18 cellular contexts compared by ENCODE assay signal in genomic region chr14:22113401-22113800, GRCh38.
DNase-seq lines count a peak whose midpoint lies in the region; ATAC-seq and TF ChIP-seq lines count a peak whose summit lies in the region.
"Had no signal": no experiment of that assay in that cellular context is flagged by ENCODE, and none has a peak within 500 bp of the region (broad histone marks: within the 10 kb centered on the region; RNA-seq: fewer than 3 reads in every experiment).

No MANE protein-coding gene starts in this region.

- peak overlapping the region; percentile 71 for H3K4me3 Mint-ChIP-seq in activated CD4-positive, alpha-beta T cell treated with anti-CD3 and anti-CD28 coated beads for 36 hours

- H3K36me3 ChIP-seq in breast epithelium: no peaks in the 10 kb centered on the region
- H3K36me3 ChIP-seq: lower lobe of right lung, SJCRH30, uterus had no signal

- peaks cover 14% of the 10 kb centered on the region for H3K4me1 Mint-ChIP-seq in activated CD4-positive, alpha-beta T cell treated with anti-CD3 and anti-CD28 coated beads for 36 hours

- CTCF ChIA-PET in activated CD4-positive, alpha-beta T cell treated with anti-CD3 and anti-CD28 coated beads for 36 hours (lab: Charles Lee): interaction anchor here (0.7 to 2.5 kb wide), 8 partner anchors 18 to 773 kb away, joined by 3 to 9 read pairs (median 4); no protein-coding TSS in a partner anchor

- intact Hi-C loops in activated CD4-positive, alpha-beta T cell treated with anti-CD3 and anti-CD28 coated beads for 36 hours (cut with DNase I, micrococcal nuclease): loop anchor here in 1 of 2 experiments (10.0 kb wide), 1 partner anchor 391 kb away; no protein-coding TSS in a partner anchor
- intact Hi-C loops in breast epithelium (cut with DNase I; ENCODE audit: low total_unique reads): no loop called here

- H3K4me1 ChIP-seq in breast epithelium: no peaks in the 10 kb centered on the region
- H3K4me1 ChIP-seq: lower lobe of right lung, psoas muscle, SJCRH30, uterus had no signal

- peak overlapping the region; percentile 47 for H3K27ac Mint-ChIP-seq in activated CD4-positive, alpha-beta T cell treated with anti-CD3 and anti-CD28 coated beads for 36 hours
- H3K27ac Mint-ChIP-seq in activated naive CD4-positive, alpha-beta T cell treated with anti-CD3 and anti-CD28 coated beads, Interleukin-2, amount 50 U/mL, for 72 hours: peak overlapping the region; percentile 44 to 69

- TF ChIP-seq CTCF in breast epithelium (IDR thresholded peaks at IDR 0.05): no peak

- POLR2A ChIA-PET in activated CD4-positive, alpha-beta T cell treated with anti-CD3 and anti-CD28 coated beads for 36 hours (lab: Charles Lee): no interaction called here

- H3K4me3 ChIP-seq in breast epithelium: no peak overlapping the region
- H3K4me3 ChIP-seq: hepatocyte, lower lobe of right lung, psoas muscle, SJCRH30, skin epidermis, uterus had no signal

- ATAC-seq in activated CD4-positive, alpha-beta T cell treated with anti-CD3 and anti-CD28 coated beads for 36 hours: peak; percentile 57
- ATAC-seq in activated naive CD4-positive, alpha-beta T cell treated with anti-CD3 and anti-CD28 coated beads, Interleukin-2, amount 50 U/mL, for 72 hours: peak in 1 of 2 donors; percentile 48
- ATAC-seq in GM18520 (IDR thresholded peaks at IDR 0.05; ENCODE audit: unreplicated experiment): no peak
- ATAC-seq: HCT116, lower lobe of right lung, psoas muscle had no signal

- no peaks in the 10 kb centered on the region for H3K9me3 ChIP-seq in breast epithelium
- H3K9me3 ChIP-seq: lower lobe of right lung, psoas muscle, SJCRH30, uterus had no signal

- H3K27me3 ChIP-seq in breast epithelium: no peaks in the 10 kb centered on the region
- H3K27me3 ChIP-seq: SJCRH30, uterus had no signal

- TF ChIP-seq POLR2A in breast epithelium (IDR thresholded peaks at IDR 0.05): no peak

- H3K36me3 Mint-ChIP-seq in activated CD4-positive, alpha-beta T cell treated with anti-CD3 and anti-CD28 coated beads for 36 hours (ENCODE audit: low read depth): peaks cover 3% of the 10 kb centered on the region
- no peaks in the 10 kb centered on the region for H3K36me3 Mint-ChIP-seq in activated naive CD4-positive, alpha-beta T cell treated with anti-CD3 and anti-CD28 coated beads, Interleukin-2, amount 50 U/mL, for 72 hours

- no peaks in the 10 kb centered on the region for H3K27me3 Mint-ChIP-seq in activated CD4-positive, alpha-beta T cell treated with anti-CD3 and anti-CD28 coated beads for 36 hours

- no peaks in the 10 kb centered on the region for H3K9me3 Mint-ChIP-seq in activated CD4-positive, alpha-beta T cell treated with anti-CD3 and anti-CD28 coated beads for 36 hours (ENCODE audit: low read depth)
- H3K9me3 Mint-ChIP-seq in activated naive CD4-positive, alpha-beta T cell treated with anti-CD3 and anti-CD28 coated beads, Interleukin-2, amount 50 U/mL, for 72 hours: no peaks in the 10 kb centered on the region

- H3K27ac ChIP-seq in breast epithelium: no peak overlapping the region
- H3K27ac ChIP-seq: hepatocyte, lower lobe of right lung, psoas muscle, SJCRH30, skin epidermis, uterus had no signal

- DNase-seq in activated CD4-positive, alpha-beta T cell treated with anti-CD3 and anti-CD28 coated beads for 36 hours: peak; percentile 29
- no peak for DNase-seq in activated CD4-positive, alpha-beta T cell treated with anti-CD3 and anti-CD28 coated beads, Interleukin-2, amount 50 U/mL, for 48 hours
- DNase-seq in stimulated activated CD4-positive, alpha-beta T cell treated with anti-CD3 and anti-CD28 coated beads, Interleukin-1b, Interleukin-23, amount 100 ng/mL, for 48 hours: peak; percentile 6
- DNase-seq in stimulated activated CD4-positive, alpha-beta T cell treated with anti-CD3 and anti-CD28 coated beads, Interleukin-2, amount 100 ng/mL, for 48 hours: no peak
- no peak for DNase-seq in activated naive CD4-positive, alpha-beta T cell treated with anti-CD3 and anti-CD28 coated beads, Interleukin-2, amount 50 U/mL, for 72 hours (ENCODE audit: low spot score in 2 of 2)
- DNase-seq in breast epithelium (ENCODE audit: low spot score in 2 of 2): no peak
- no peak for DNase-seq in A172 (ENCODE audit: low spot score)
- DNase-seq: caudate nucleus, lower lobe of right lung, NCI-H187, NCI-H2227 treated with DMSO at 0.1 percent for 48 hours, psoas muscle, SJCRH30, uterus had no signal

Comparison
In these comparisons a context has a peak if more than half of its experiments do, and no peak if none do; other contexts are left out.
1. DNase-seq: peak in activated CD4-positive, alpha-beta T cell treated with anti-CD3 and anti-CD28 coated beads for 36 hours (single experiment) and stimulated activated CD4-positive, alpha-beta T cell treated with anti-CD3 and anti-CD28 coated beads, Interleukin-1b, Interleukin-23, amount 100 ng/mL, for 48 hours (single experiment); none in activated CD4-positive, alpha-beta T cell treated with anti-CD3 and anti-CD28 coated beads, Interleukin-2, amount 50 U/mL, for 48 hours (0 of 2), stimulated activated CD4-positive, alpha-beta T cell treated with anti-CD3 and anti-CD28 coated beads, Interleukin-2, amount 100 ng/mL, for 48 hours (0 of 2), activated naive CD4-positive, alpha-beta T cell treated with anti-CD3 and anti-CD28 coated beads, Interleukin-2, amount 50 U/mL, for 72 hours (0 of 2), breast epithelium (0 of 2) and A172 (single experiment).